6 cellular contexts compared by ENCODE assay signal in the genomic region with DNA sequence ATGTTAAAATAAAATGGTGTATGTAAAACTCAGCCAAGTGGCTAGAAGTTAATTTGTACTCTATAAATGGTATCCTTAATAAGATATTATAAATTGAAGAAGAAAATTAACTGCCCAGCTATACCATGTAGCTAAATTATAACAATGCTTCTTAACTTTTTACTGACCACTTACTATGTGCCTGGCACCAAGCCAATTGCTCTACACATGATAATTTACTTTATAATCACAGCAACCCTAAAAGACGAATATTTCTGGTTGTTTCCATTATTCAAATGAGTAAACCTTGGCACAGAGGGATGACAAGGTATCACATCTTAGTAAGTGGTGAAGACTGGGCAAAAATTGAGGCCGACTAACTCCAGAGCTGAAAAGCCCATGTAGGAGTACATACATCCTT.
"Had no signal": no experiment of that assay in that cellular context is flagged by ENCODE, and none has a peak within 500 bp of the region (broad histone marks: within the 10 kb centered on the region; RNA-seq: fewer than 3 reads in every experiment).

No MANE protein-coding gene starts in this region.

- H3K9ac ChIP-seq: GM23248 had no signal

- H3K4me1 ChIP-seq: HAP-1 had no signal

- H3K9me3 ChIP-seq: HAP-1 had no signal

- H3K36me3 ChIP-seq: HAP-1 had no signal

- H3K27ac ChIP-seq: GM23248 had no signal

- H3K4me3 ChIP-seq: GM23248, HAP-1 had no signal

- H2AFZ ChIP-seq: GM23248 had no signal

- FAIRE-seq: HTR-8/SVneo had no signal

- DNase-seq: GM23248, GOT3, H7, KG1 had no signal
